ENCODE assay signal across 21 cellular contexts in genomic region chr15:62881056-62881455, GRCh38.
A peak's percentile ranks its signal among the peaks of the same experiment; 100 is the strongest.
DNase-seq lines count a peak whose midpoint lies in the region; TF ChIP-seq lines count a peak whose summit lies in the region.
"Had no signal": no experiment of that assay in that cellular context is flagged by ENCODE, and none has a peak within 500 bp of the region (broad histone marks: within the 10 kb centered on the region; RNA-seq: fewer than 3 reads in every experiment).

No MANE protein-coding gene starts in this region.

- H3K9me3 Mint-ChIP-seq in neural progenitor cell: no peaks in the 10 kb centered on the region
- no peaks in the 10 kb centered on the region for H3K9me3 Mint-ChIP-seq in activated CD4-positive, alpha-beta T cell treated with anti-CD3 and anti-CD28 coated beads, Interleukin-2, amount 10 ng/mL, durations not matched to agents 24 days and 14 days
- H3K9me3 Mint-ChIP-seq: CD4-positive, alpha-beta T cell had no signal

- TF ChIP-seq CTCF in WERI-Rb-1 (IDR thresholded peaks at IDR 0.05; ENCODE audit: low read depth, low read length): no peak
- no peak for TF ChIP-seq CTCF in neural progenitor cell (IDR thresholded peaks at IDR 0.05)

- peaks cover 24% of the 10 kb centered on the region for H3K4me1 ChIP-seq in neural progenitor cell
- H3K4me1 ChIP-seq in stomach smooth muscle (ENCODE audit: control insufficient read depth, insufficient read depth, low read length): peaks cover 48% of the 10 kb centered on the region

- H3K27me3 ChIP-seq in H7 (ENCODE audit: control insufficient read depth, insufficient read depth, low read length) (no peaks in the 10 kb centered on the region), WERI-Rb-1 (ENCODE audit: insufficient read depth, low read depth, severe bottlenecking) (no peaks in the 10 kb centered on the region), neural progenitor cell (peaks cover 35% of the 10 kb centered on the region), stomach smooth muscle (ENCODE audit: control insufficient read depth in 1 of 2, insufficient read depth in 2 of 2, low read length in 2 of 2) (no peaks in the 10 kb centered on the region)
- H3K27me3 ChIP-seq: BLaER1 treated with 17β-estradiol and CSF1 and Interleukin-3, amounts not matched to agents 10 nM and 100 nM; MG63; Peyer's patch had no signal

- H3K36me3 ChIP-seq in H7 (replicated peaks; ENCODE audit: control insufficient read depth, insufficient read depth, low read length) (no peaks in the 10 kb centered on the region), WERI-Rb-1 (no peaks in the 10 kb centered on the region), neural progenitor cell (no peaks in the 10 kb centered on the region), stomach smooth muscle (ENCODE audit: control insufficient read depth in 2 of 2, insufficient read depth in 2 of 2, low read length in 2 of 2) (no peaks in the 10 kb centered on the region)
- H3K36me3 ChIP-seq: BLaER1 treated with 17β-estradiol and CSF1 and Interleukin-3, amounts not matched to agents 10 nM and 100 nM; MG63; Peyer's patch had no signal

- H3K36me3 Mint-ChIP-seq in neural progenitor cell: no peaks in the 10 kb centered on the region
- H3K36me3 Mint-ChIP-seq in activated CD4-positive, alpha-beta T cell treated with anti-CD3 and anti-CD28 coated beads, Interleukin-2, amount 10 ng/mL, durations not matched to agents 24 days and 14 days (ENCODE audit: low read depth): no peaks in the 10 kb centered on the region

- H2AFZ ChIP-seq in neural progenitor cell (replicated peaks): no peak overlapping the region

- no peaks in the 10 kb centered on the region for H3K79me2 ChIP-seq in neural progenitor cell (ENCODE audit: low read depth)

- H3K27me3 Mint-ChIP-seq in neural progenitor cell (ENCODE audit: insufficient read depth, low read depth): peaks cover 13% of the 10 kb centered on the region
- peaks cover 31% of the 10 kb centered on the region for H3K27me3 Mint-ChIP-seq in activated CD4-positive, alpha-beta T cell treated with anti-CD3 and anti-CD28 coated beads, Interleukin-2, amount 10 ng/mL, durations not matched to agents 24 days and 14 days

- H3K27ac Mint-ChIP-seq in neural progenitor cell: no peak overlapping the region
- no peak overlapping the region for H3K27ac Mint-ChIP-seq in activated CD4-positive, alpha-beta T cell treated with anti-CD3 and anti-CD28 coated beads, Interleukin-2, amount 10 ng/mL, durations not matched to agents 24 days and 14 days
- H3K27ac Mint-ChIP-seq: CD4-positive, alpha-beta T cell had no signal

- peaks cover 5% of the 10 kb centered on the region for H3F3A ChIP-seq in neural progenitor cell (ENCODE audit: low read depth)

- H3K4me3 Mint-ChIP-seq in neural progenitor cell: no peak overlapping the region
- no peak overlapping the region for H3K4me3 Mint-ChIP-seq in activated CD4-positive, alpha-beta T cell treated with anti-CD3 and anti-CD28 coated beads, Interleukin-2, amount 10 ng/mL, durations not matched to agents 24 days and 14 days
- H3K4me3 Mint-ChIP-seq: CD4-positive, alpha-beta T cell had no signal

- peaks cover 53% of the 10 kb centered on the region for H3K4me1 Mint-ChIP-seq in neural progenitor cell
- peaks cover 9% of the 10 kb centered on the region for H3K4me1 Mint-ChIP-seq in activated CD4-positive, alpha-beta T cell treated with anti-CD3 and anti-CD28 coated beads, Interleukin-2, amount 10 ng/mL, durations not matched to agents 24 days and 14 days

- no peak overlapping the region for H3K9ac ChIP-seq in neural progenitor cell
- H3K9ac ChIP-seq in stomach smooth muscle (ENCODE audit: low read length in 2 of 2): no peak overlapping the region
- H3K9ac ChIP-seq: BLaER1 treated with 17β-estradiol and CSF1 and Interleukin-3, amounts not matched to agents 10 nM and 100 nM had no signal

- H3K9me3 ChIP-seq in WERI-Rb-1 (ENCODE audit: severe bottlenecking) (no peaks in the 10 kb centered on the region), neural progenitor cell (ENCODE audit: low read depth) (no peaks in the 10 kb centered on the region), stomach smooth muscle (ENCODE audit: control insufficient read depth in 2 of 2, low read length in 2 of 2) (no peaks in the 10 kb centered on the region)
- H3K9me3 ChIP-seq: BLaER1 treated with 17β-estradiol and CSF1 and Interleukin-3, amounts not matched to agents 10 nM and 100 nM; MG63; Peyer's patch had no signal

- peak overlapping the region; percentile 56 for H3K4me2 ChIP-seq in neural progenitor cell

- H4K20me1 ChIP-seq in neural progenitor cell (ENCODE audit: low read depth): no peaks in the 10 kb centered on the region
- H4K20me1 ChIP-seq: BLaER1 treated with 17β-estradiol and CSF1 and Interleukin-3, amounts not matched to agents 10 nM and 100 nM had no signal

- H3K27ac ChIP-seq in WERI-Rb-1 (no peak overlapping the region), neural progenitor cell (no peak overlapping the region), stomach smooth muscle (ENCODE audit: low read length) (peak overlapping the region; percentile 49)
- H3K27ac ChIP-seq: BLaER1 treated with 17β-estradiol and CSF1 and Interleukin-3, amounts not matched to agents 10 nM and 100 nM; Peyer's patch; SK-N-MC had no signal

- DNase-seq in H7 (peak; percentile 29), WERI-Rb-1 (peak; percentile 61), neural progenitor cell (ENCODE audit: low spot score) (peak; percentile 64), NCI-H748 treated with DMSO at 0.1 percent for 48 hours (lab: John Stamatoyannopoulos, UW) (no peak), posterior cingulate gyrus (no peak), AML-193 (lab: John Stamatoyannopoulos, UW) (no peak)
- no peak for DNase-seq in activated CD4-positive, alpha-beta T cell treated with anti-CD3 and anti-CD28 coated beads, Interleukin-2, amount 10 ng/mL, durations not matched to agents 24 days and 14 days
- DNase-seq: CD4-positive, alpha-beta T cell; DMS53; GDM1; KG1; MG63; NCI-H2029; NCI-H446; NCI-H524 treated with DMSO at 0.1 percent for 48 hours; Peyer's patch; SIG-M5; SW 1271 had no signal

- H3K4me3 ChIP-seq in H7 (ENCODE audit: insufficient read depth, low read depth, low read length) (no peak overlapping the region), WERI-Rb-1 (ENCODE audit: low read depth, low read length) (no peak overlapping the region), neural progenitor cell (no peak overlapping the region), stomach smooth muscle (ENCODE audit: low read length in 2 of 2) (no peak overlapping the region)
- H3K4me3 ChIP-seq: BLaER1 treated with 17β-estradiol and CSF1 and Interleukin-3, amounts not matched to agents 10 nM and 100 nM; MG63; Peyer's patch; SK-N-MC had no signal

- intact Hi-C loops in posterior cingulate gyrus (cut with DNase I): no loop called here
- intact Hi-C loops in activated CD4-positive, alpha-beta T cell treated with anti-CD3 and anti-CD28 coated beads, Interleukin-2, amount 10 ng/mL, durations not matched to agents 24 days and 14 days (cut with micrococcal nuclease): no loop called here

Comparison
In these comparisons a context has a peak if more than half of its experiments do, and no peak if none do; other contexts are left out.
1. DNase-seq: peak in H7 (single experiment), WERI-Rb-1 (single experiment) and neural progenitor cell (single experiment); none in NCI-H748 treated with DMSO at 0.1 percent for 48 hours (single experiment), posterior cingulate gyrus (0 of 10), activated CD4-positive, alpha-beta T cell treated with anti-CD3 and anti-CD28 coated beads, Interleukin-2, amount 10 ng/mL, durations not matched to agents 24 days and 14 days (single experiment) and AML-193 (0 of 2).